1 cellular context compared by ENCODE assay signal in the genomic region with DNA sequence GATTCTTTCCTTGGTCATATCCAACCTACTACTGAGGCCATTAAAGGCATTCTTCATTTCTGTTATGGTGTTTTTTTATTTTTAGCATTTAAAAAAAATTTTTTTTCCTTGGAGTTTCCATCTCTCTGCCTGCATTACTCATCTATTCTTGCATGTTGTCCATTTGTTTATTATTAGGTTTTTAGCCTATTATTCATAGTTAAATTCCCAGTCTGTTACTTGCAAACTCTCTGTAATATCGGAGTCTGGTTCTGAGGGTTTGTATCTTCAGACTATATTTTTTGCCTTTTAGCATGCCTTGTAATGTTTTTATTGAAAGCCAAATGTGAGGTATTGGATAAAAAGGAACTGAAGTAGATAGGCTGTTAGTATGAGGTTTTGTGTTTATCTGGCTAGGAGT.
TF ChIP-seq lines count a peak whose summit lies in the region.

No MANE protein-coding gene starts in this region.

TF ChIP-seq in IMR-90, 13 proteins besides CTCF, POLR2A, EP300 and RAD21 (continued from another document):
- TF ChIP-seq RFX5 (IDR thresholded peaks at IDR 0.05; ENCODE audit: low read depth, low read length): no peak
- TF ChIP-seq, protein P1, sequence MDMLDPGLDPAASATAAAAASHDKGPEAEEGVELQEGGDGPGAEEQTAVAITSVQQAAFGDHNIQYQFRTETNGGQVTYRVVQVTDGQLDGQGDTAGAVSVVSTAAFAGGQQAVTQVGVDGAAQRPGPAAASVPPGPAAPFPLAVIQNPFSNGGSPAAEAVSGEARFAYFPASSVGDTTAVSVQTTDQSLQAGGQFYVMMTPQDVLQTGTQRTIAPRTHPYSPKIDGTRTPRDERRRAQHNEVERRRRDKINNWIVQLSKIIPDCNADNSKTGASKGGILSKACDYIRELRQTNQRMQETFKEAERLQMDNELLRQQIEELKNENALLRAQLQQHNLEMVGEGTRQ (IDR thresholded peaks at IDR 0.05; ENCODE audit: low read depth, low read length): no peak
- TF ChIP-seq SMC3 (IDR thresholded peaks at IDR 0.05; ENCODE audit: low read depth, low read length): no peak
- TF ChIP-seq BHLHE40 (IDR thresholded peaks at IDR 0.05; ENCODE audit: low read depth, low read length): no peak
